ENCODE assay signal across 8 cellular contexts in the genomic region with DNA sequence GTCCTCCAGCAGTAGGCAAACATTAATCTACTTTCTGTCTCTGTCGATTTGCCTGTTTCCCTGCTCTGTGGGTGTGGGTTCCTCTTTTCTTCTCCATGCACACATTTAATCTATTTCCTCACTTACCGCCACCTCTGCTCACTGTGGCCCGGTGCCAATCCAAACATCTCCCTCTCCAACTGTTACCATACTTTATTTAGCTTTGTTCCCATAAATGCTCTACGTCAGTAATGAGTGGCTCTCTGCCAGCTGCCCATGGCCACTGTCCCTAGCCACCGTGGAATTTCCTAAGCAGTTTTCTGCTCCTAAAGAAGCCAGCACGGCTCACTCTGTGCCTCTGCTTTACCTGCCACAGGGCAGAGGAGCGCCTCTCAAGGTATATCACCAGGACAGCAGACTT. TPM values are rescaled to one million over a fixed set of nuclear protein-coding genes. Genes with fewer than 3 reads are reported as not detected.
A peak's percentile ranks its signal among the peaks of the same experiment; 100 is the strongest.
DNase-seq lines count a peak whose midpoint lies in the region; ATAC-seq and TF ChIP-seq lines count a peak whose summit lies in the region.

No MANE protein-coding gene starts in this region.

- 0 out of 2 replicates have a peak, but pooled peaks cover 4% of the 10 kb centered on the region for H3K36me3 Mint-ChIP-seq in WTC11

- no peaks in the 10 kb centered on the region for H3K27me3 Mint-ChIP-seq in WTC11 (ENCODE audit: low read depth)

- H3K9me3 Mint-ChIP-seq in WTC11 = 0 out of 2 replicates have a peak, but pooled peaks cover 7% of the 10 kb centered on the region

- CTCF ChIA-PET in WTC11 (lab: Charles Lee) = no interaction called here

- H3K27ac Mint-ChIP-seq in WTC11 = no peak overlapping the region

- DNase-seq in DMS153 treated with DMSO at 0.1 percent for 48 hours (lab: John Stamatoyannopoulos, UW; ENCODE audit: unreplicated experiment) (peak; percentile 100), NCI-H446 (lab: John Stamatoyannopoulos, UW) (peak; percentile 54 to 74), brain pericyte (ENCODE audit: low read depth, low spot score) (peak; percentile 68), lung microvascular endothelial cell (ENCODE audit: low read depth in 2 of 2) (peak; percentile 74 to 98), WTC11 (ENCODE audit: low spot score) (no peak), midbrain (lab: John Stamatoyannopoulos, UW) (no peak)
- DNase-seq in stimulated activated CD4-positive, alpha-beta T cell treated with anti-CD3 and anti-CD28 coated beads, Interleukin-2, amount 100 ng/mL, for 48 hours = no peak

- no peak overlapping the region for H3K4me3 Mint-ChIP-seq in WTC11

- no peaks in the 10 kb centered on the region for H3K4me1 Mint-ChIP-seq in WTC11

- ATAC-seq in HG03095 (IDR thresholded peaks at IDR 0.05; ENCODE audit: unreplicated experiment) = peak; percentile 65
- ATAC-seq in WTC11 = no peak

- no peak for TF ChIP-seq CTCF in WTC11 (IDR thresholded peaks at IDR 0.05)

- POLR2A ChIA-PET in WTC11 (lab: Charles Lee) = no interaction called here

TF ChIP-seq in WTC11, 78 proteins besides CTCF, POLR2A, EP300 and RAD21:
- TF ChIP-seq, protein P1, sequence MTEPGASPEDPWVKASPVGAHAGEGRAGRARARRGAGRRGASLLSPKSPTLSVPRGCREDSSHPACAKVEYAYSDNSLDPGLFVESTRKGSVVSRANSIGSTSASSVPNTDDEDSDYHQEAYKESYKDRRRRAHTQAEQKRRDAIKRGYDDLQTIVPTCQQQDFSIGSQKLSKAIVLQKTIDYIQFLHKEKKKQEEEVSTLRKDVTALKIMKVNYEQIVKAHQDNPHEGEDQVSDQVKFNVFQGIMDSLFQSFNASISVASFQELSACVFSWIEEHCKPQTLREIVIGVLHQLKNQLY (CRISPR knock-in tag; IDR thresholded peaks at IDR 0.05) = no peak
- no peak for TF ChIP-seq ZNF416 (CRISPR knock-in tag; IDR thresholded peaks at IDR 0.05)

RNA-seq across cellular contexts. Expression of a gene that starts 19.5 kb away (rescaled TPM):
- total RNA-seq in lung microvascular endothelial cell (37.3 and 50.0 TPM in 2 replicates), WTC11 (2021) (88.7 to 101 TPM (median 95.4 TPM) in 3 replicates)

Comparison
In these comparisons a context has a peak if more than half of its experiments do, and no peak if none do; other contexts are left out.
1. DNase-seq: peak in DMS153 treated with DMSO at 0.1 percent for 48 hours (single experiment), NCI-H446 (2 of 2), brain pericyte (single experiment) and lung microvascular endothelial cell (2 of 2); none in WTC11 (single experiment), stimulated activated CD4-positive, alpha-beta T cell treated with anti-CD3 and anti-CD28 coated beads, Interleukin-2, amount 100 ng/mL, for 48 hours (0 of 2) and midbrain (single experiment).